In genomic region chr7:27581906-27582305, GRCh38 we compare ENCODE assay signal across 31 cellular contexts.
"Had no signal": no experiment of that assay in that cellular context is flagged by ENCODE, and none has a peak within 500 bp of the region (broad histone marks: within the 10 kb centered on the region; RNA-seq: fewer than 3 reads in every experiment).

No MANE protein-coding gene starts in this region.

- H3K4me3 ChIP-seq: adrenal gland, body of pancreas, breast epithelium had no signal

- H3K27me3 ChIP-seq: adrenal gland, body of pancreas, brain microvascular endothelial cell, breast epithelium had no signal

- H3K4me1 ChIP-seq: adrenal gland, body of pancreas, breast epithelium had no signal

- H3K36me3 ChIP-seq: adrenal gland, brain microvascular endothelial cell, breast epithelium had no signal

- FAIRE-seq: astrocyte, TTC549 had no signal

- DNase-seq: activated B cell treated with CpG ODN at 0.5 μM for 24 hours; activated CD4-positive, alpha-beta memory T cell treated with anti-CD3 and anti-CD28 coated beads for 36 hours; activated CD4-positive, alpha-beta T cell treated with anti-CD3 and anti-CD28 coated beads for 4 hours; activated CD4-positive, alpha-beta T cell treated with anti-CD3 and anti-CD28 coated beads, Interleukin-2, amount 10 ng/mL, durations not matched to agents 24 days and 14 days; activated CD4-positive, alpha-beta T cell treated with anti-CD3 and anti-CD28 coated beads, Interleukin-2, amount 50 U/mL, for 1 hour; activated CD4-positive, alpha-beta T cell treated with anti-CD3 and anti-CD28 coated beads, Interleukin-2, amount 50 U/mL, for 4 hours; activated CD4-positive, CD25-positive, alpha-beta regulatory T cell treated with anti-CD3 and anti-CD28 coated beads, Interleukin-2, amount 50 U/mL, for 72 hours; activated CD8-positive, alpha-beta memory T cell treated with anti-CD3 and anti-CD28 coated beads, Interleukin-2, amount 50 U/mL, for 4 hours; activated CD8-positive, alpha-beta T cell treated with anti-CD3 and anti-CD28 coated beads for 36 hours; activated effector memory CD4-positive, alpha-beta T cell treated with anti-CD3 and anti-CD28 coated beads, Interleukin-2, amount 50 U/mL, for 16 hours; activated gamma-delta T cell treated with Interleukin-2 at 50 U/mL for 16 hours; activated naive CD4-positive, alpha-beta T cell; activated naive CD4-positive, alpha-beta T cell treated with anti-CD3 and anti-CD28 coated beads for 36 hours; activated naive CD4-positive, alpha-beta T cell treated with anti-CD3 and anti-CD28 coated beads, Interleukin-2, amount 50 U/mL, for 16 hours; activated naive CD8-positive, alpha-beta T cell treated with anti-CD3 and anti-CD28 coated beads for 36 hours; activated T-cell treated with anti-CD3 and anti-CD28 coated beads for 4 hours; activated T-cell treated with anti-CD3 and anti-CD28 coated beads, Interleukin-2, amount 50 U/mL, for 1 hour; activated T-cell treated with anti-CD3 and anti-CD28 coated beads, Interleukin-2, amount 50 U/mL, for 4 hours; activated T-cell treated with anti-CD3 and anti-CD28 coated beads, Interleukin-2, amount 50 U/mL, for 72 hours; adrenal gland; amniotic stem cell; aorta; body of pancreas; brain microvascular endothelial cell; central memory CD4-positive, alpha-beta T cell; T-cell; T-helper 17 cell had no signal

- H3K9me3 ChIP-seq: body of pancreas, breast epithelium had no signal

- H3K27ac ChIP-seq: adrenal gland, body of pancreas, brain microvascular endothelial cell, breast epithelium, VCaP had no signal
